Comparison of ENCODE assay signal across 8 cellular contexts in the genomic region with DNA sequence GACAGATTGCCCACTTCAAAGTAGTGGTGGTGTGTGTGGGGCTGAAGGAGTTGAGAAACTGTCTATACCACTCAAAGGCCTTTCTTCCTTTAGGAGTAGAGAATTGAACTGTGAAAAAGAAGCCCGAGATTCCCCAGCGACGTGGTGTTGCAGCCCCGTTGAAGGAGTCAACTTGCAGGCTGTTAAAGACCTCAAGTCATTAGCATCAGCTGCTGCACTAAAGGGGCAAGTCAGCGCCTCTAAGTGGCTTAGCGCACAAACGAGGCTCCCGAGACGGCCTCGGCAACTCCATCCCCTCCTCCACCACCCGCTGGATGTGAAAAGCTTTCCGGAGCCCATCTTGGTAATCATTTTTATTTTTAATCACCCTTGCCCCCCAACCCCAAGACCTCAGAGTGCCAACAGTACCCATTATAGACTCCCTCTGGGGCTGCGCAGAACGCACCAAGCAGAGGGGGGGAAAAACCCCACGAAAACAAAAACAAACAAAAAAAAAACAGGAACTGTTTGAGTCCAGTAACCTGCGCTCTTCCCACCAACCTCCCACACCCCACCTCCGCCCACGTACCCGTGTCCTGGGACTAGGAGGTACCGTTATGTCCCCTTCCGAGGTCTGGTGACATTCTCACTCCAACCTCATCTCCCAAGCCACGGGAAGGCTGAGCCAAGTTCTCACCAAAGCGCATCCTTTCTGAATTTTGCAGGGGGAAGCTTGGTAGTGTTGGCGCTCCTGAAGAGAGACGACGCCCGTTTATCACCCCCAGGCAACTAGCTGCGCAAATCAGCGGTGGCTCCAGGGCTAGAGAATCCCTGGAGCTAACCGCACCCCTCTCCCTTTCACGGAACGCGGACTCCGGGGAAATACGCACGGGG. TPM values are rescaled to one million over a fixed set of nuclear protein-coding genes. Genes with fewer than 3 reads are reported as not detected.
DNase-seq lines count a peak whose midpoint lies in the region; ATAC-seq, FAIRE-seq and TF ChIP-seq lines count a peak whose summit lies in the region.

No MANE protein-coding gene starts in this region.

- H3K9me3 Mint-ChIP-seq in CD4-positive, CD25-positive, alpha-beta regulatory T cell: peaks cover 0 to 3% (median 0%) of the 10 kb centered on the region in 7 donors
- H3K9me3 Mint-ChIP-seq in nephron progenitor cell: no peaks in the 10 kb centered on the region

- H3K27ac ChIP-seq in CD4-positive, CD25-positive, alpha-beta regulatory T cell (ENCODE audit: insufficient read depth, low read length, poor library complexity, severe bottlenecking): no peak overlapping the region

- peaks cover 8% of the 10 kb centered on the region for H3K4me1 ChIP-seq in CD4-positive, CD25-positive, alpha-beta regulatory T cell (ENCODE audit: control insufficient read depth, insufficient read depth, low read length, poor library complexity, severe bottlenecking)

- TF ChIP-seq CTCF in bronchial epithelial cell (IDR thresholded peaks at IDR 0.05; ENCODE audit: insufficient read depth, low read length, severe bottlenecking) (no peak), nephron progenitor cell (IDR thresholded peaks at IDR 0.05) (no peak)

- ATAC-seq in CD4-positive, CD25-positive, alpha-beta regulatory T cell (ENCODE audit: low read depth in 2 of 2): no peak
- peak; percentile 37 for ATAC-seq in HG03354 (IDR thresholded peaks at IDR 0.05; ENCODE audit: poor library complexity, severe bottlenecking, unreplicated experiment)

- no peaks in the 10 kb centered on the region for H3K27me3 ChIP-seq in CD4-positive, CD25-positive, alpha-beta regulatory T cell (ENCODE audit: control insufficient read depth, insufficient read depth, low read length)
- no peaks in the 10 kb centered on the region for H3K27me3 ChIP-seq in bronchial epithelial cell (ENCODE audit: control insufficient read depth, insufficient read depth, low read length)

- peaks cover 30% of the 10 kb centered on the region for H3K36me3 ChIP-seq in CD4-positive, CD25-positive, alpha-beta regulatory T cell (ENCODE audit: control insufficient read depth, insufficient read depth, low read length)
- no peaks in the 10 kb centered on the region for H3K36me3 ChIP-seq in bronchial epithelial cell (ENCODE audit: control insufficient read depth, insufficient read depth, low read length)

- H3K27me3 Mint-ChIP-seq in CD4-positive, CD25-positive, alpha-beta regulatory T cell: no peaks in the 10 kb centered on the region
- H3K27me3 Mint-ChIP-seq in nephron progenitor cell (ENCODE audit: low read depth, poor library complexity): peaks cover 100% of the 10 kb centered on the region

- DNase-seq in CD4-positive, CD25-positive, alpha-beta regulatory T cell: no peak
- DNase-seq in bronchial epithelial cell (ENCODE audit: low read depth) (no peak), nephron progenitor cell (no peak), RKO (ENCODE audit: low spot score) (no peak), urothelium cell line (ENCODE audit: low spot score) (no peak), SIG-M5 (lab: John Stamatoyannopoulos, UW) (no peak)
- no peak for DNase-seq in activated CD4-positive, CD25-positive, alpha-beta regulatory T cell treated with anti-CD3 and anti-CD28 coated beads, Interleukin-2, amount 50 U/mL, for 72 hours

- no peak for FAIRE-seq in bronchial epithelial cell (lab: Jason Lieb, UNC)
- FAIRE-seq in urothelium cell line (lab: Jason Lieb, UNC): no peak

- peaks cover 42% of the 10 kb centered on the region for H3K36me3 Mint-ChIP-seq in CD4-positive, CD25-positive, alpha-beta regulatory T cell
- H3K36me3 Mint-ChIP-seq in nephron progenitor cell (ENCODE audit: low read depth): no peaks in the 10 kb centered on the region

- H3K4me1 Mint-ChIP-seq in CD4-positive, CD25-positive, alpha-beta regulatory T cell: peaks cover 18 to 65% (median 38%) of the 10 kb centered on the region in 4 donors
- peaks cover 32% of the 10 kb centered on the region for H3K4me1 Mint-ChIP-seq in nephron progenitor cell

- peak overlapping the region in 3 of 4 donors; percentile 75 to 96 (median 81) for H3K4me3 Mint-ChIP-seq in CD4-positive, CD25-positive, alpha-beta regulatory T cell
- H3K4me3 Mint-ChIP-seq in nephron progenitor cell: peak overlapping the region; percentile 44

- H3K9me3 ChIP-seq in CD4-positive, CD25-positive, alpha-beta regulatory T cell (ENCODE audit: control insufficient read depth in 2 of 2, low read length in 2 of 2): no peaks in the 10 kb centered on the region

- peak overlapping the region in 1 of 3 donors; percentile 54 for H3K27ac Mint-ChIP-seq in CD4-positive, CD25-positive, alpha-beta regulatory T cell
- no peak overlapping the region for H3K27ac Mint-ChIP-seq in nephron progenitor cell

- H3K4me3 ChIP-seq in CD4-positive, CD25-positive, alpha-beta regulatory T cell (ENCODE audit: low read depth, low read length): no peak overlapping the region
- peak overlapping the region; percentile 30 for H3K4me3 ChIP-seq in bronchial epithelial cell (ENCODE audit: low read depth, low read length)

RNA-seq across cellular contexts. Expression of a gene that starts 0.8 kb away (rescaled TPM):
- total RNA-seq in CD4-positive, CD25-positive, alpha-beta regulatory T cell: 31.7 TPM
- polyA plus RNA-seq in CD4-positive, CD25-positive, alpha-beta regulatory T cell: 1 to 10 TPM; 2.0 to 4.7 (median 3.6) TPM
- 0.26 and 0.53 TPM in 2 replicates for total RNA-seq in bronchial epithelial cell

Comparison
In these comparisons a context has a peak if more than half of its experiments do, and no peak if none do; other contexts are left out.
1. RNA of a gene that starts 0.8 kb away (total RNA-seq): 31.7 TPM in CD4-positive, CD25-positive, alpha-beta regulatory T cell (single experiment); 0.26 to 0.53 TPM in bronchial epithelial cell; every median in the first group is over 10 times any median in the second.